ENCODE assay signal across 9 cellular contexts in genomic region chr7:93715234-93715633, GRCh38.
DNase-seq lines count a peak whose midpoint lies in the region; ATAC-seq and TF ChIP-seq lines count a peak whose summit lies in the region.
"Had no signal": no experiment of that assay in that cellular context is flagged by ENCODE, and none has a peak within 500 bp of the region (broad histone marks: within the 10 kb centered on the region; RNA-seq: fewer than 3 reads in every experiment).

No MANE protein-coding gene starts in this region.

- DNase-seq in D341Med (ENCODE audit: low spot score) (peak; percentile 53), GM23248 (peak; percentile 47), NCI-H446 (lab: John Stamatoyannopoulos, UW) (peak; percentile 15 to 35), amniotic epithelial cell (ENCODE audit: low read depth) (peak; percentile 48), kidney epithelial cell (ENCODE audit: low read depth) (no peak), tibial nerve (ENCODE audit: low spot score in 2 of 2) (peak; percentile 16 to 24), globus pallidus (ENCODE audit: low spot score) (no peak)

- no peak for ATAC-seq in GM21717 (IDR thresholded peaks at IDR 0.05; ENCODE audit: unreplicated experiment)
- ATAC-seq: naive thymus-derived CD8-positive, alpha-beta T cell had no signal

- 44 to 54% methylated on average over 6 of the region's 6 CpGs for WGBS in GM23248 (ENCODE audit: low coverage in 1 of 2, low lambda C conversion rate in 2 of 2, missing lambda C conversion rate in 2 of 2), 2 experiments
- 53 to 57% methylated on average over 6 of the region's 6 CpGs for WGBS in tibial nerve, 2 donors

- TF ChIP-seq EP300 in tibial nerve (IDR thresholded peaks at IDR 0.05), result no peak

- TF ChIP-seq POLR2A in tibial nerve (IDR thresholded peaks at IDR 0.05), result no peak

- H3K4me1 ChIP-seq in GM23248 (ENCODE audit: insufficient read depth), result peaks cover 21% of the 10 kb centered on the region
- peaks cover 0 to 8% (median 0%) of the 10 kb centered on the region in 4 donors for H3K4me1 ChIP-seq in tibial nerve

- no peak overlapping the region for H3K9ac ChIP-seq in GM23248

- H3K9me2 ChIP-seq in GM23248 (ENCODE audit: insufficient read depth), result no peaks in the 10 kb centered on the region

- no peaks in the 10 kb centered on the region for H3K9me3 ChIP-seq in GM23248 (ENCODE audit: low read depth)
- H3K9me3 ChIP-seq in tibial nerve, result no peaks in the 10 kb centered on the region

- in situ Hi-C loops in GM23248 (cut with MboI), result no loop called here

- H2AFZ ChIP-seq in GM23248, result no peak overlapping the region

- no peak overlapping the region for H3K27ac ChIP-seq in GM23248
- H3K27ac ChIP-seq in tibial nerve, result no peak overlapping the region

- H3K4me3 ChIP-seq in GM23248 (no peak overlapping the region), kidney epithelial cell (ENCODE audit: low read depth, low read length) (no peak overlapping the region), tibial nerve (no peak overlapping the region)

- H3K36me3 ChIP-seq in GM23248 (ENCODE audit: low read depth) (no peaks in the 10 kb centered on the region), kidney epithelial cell (ENCODE audit: control insufficient read depth, insufficient read depth, low read length) (no peaks in the 10 kb centered on the region), tibial nerve (no peaks in the 10 kb centered on the region)

- TF ChIP-seq CTCF in kidney epithelial cell (IDR thresholded peaks at IDR 0.05; ENCODE audit: insufficient read depth, low read length, poor library complexity, severe bottlenecking) (peak; percentile 87), tibial nerve (IDR thresholded peaks at IDR 0.05) (peak in 4 of 5 experiments; percentile 8 to 24 (median 19))

- H3K27me3 ChIP-seq in GM23248 (replicated peaks; ENCODE audit: insufficient read depth) (peaks cover 20% of the 10 kb centered on the region), kidney epithelial cell (ENCODE audit: control insufficient read depth, insufficient read depth, low read length) (no peaks in the 10 kb centered on the region), tibial nerve (no peaks in the 10 kb centered on the region)

- H3K4me2 ChIP-seq in GM23248 (ENCODE audit: unreplicated experiment), result no peak overlapping the region

- H4K20me1 ChIP-seq in GM23248 (ENCODE audit: insufficient read depth), result no peaks in the 10 kb centered on the region

- H3F3A ChIP-seq in GM23248 (ENCODE audit: insufficient read depth), result peaks cover 8% of the 10 kb centered on the region; the same call in 1 of the 2 replicates

- no peaks in the 10 kb centered on the region for H3K79me2 ChIP-seq in GM23248 (ENCODE audit: insufficient read depth)

Comparison
In these comparisons a context has a peak if more than half of its experiments do, and no peak if none do; other contexts are left out.
1. DNase-seq: peak in D341Med (single experiment), GM23248 (single experiment), NCI-H446 (2 of 2), amniotic epithelial cell (single experiment) and tibial nerve (2 of 2); none in kidney epithelial cell (single experiment) and globus pallidus (single experiment).